1 cellular context compared by ENCODE assay signal in genomic region chr1:21312407-21312992, GRCh38.
TF ChIP-seq lines count a peak whose summit lies in the region.

No MANE protein-coding gene starts in this region.

TF ChIP-seq in HepG2, 621 proteins besides CTCF, POLR2A, EP300 and RAD21 (continued from another document):
- no peak for TF ChIP-seq ARID2 (CRISPR knock-in tag; IDR thresholded peaks at IDR 0.05; ENCODE audit: borderline replicate concordance)
- no peak for TF ChIP-seq SNRNP70 (IDR thresholded peaks at IDR 0.05; ENCODE audit: low read depth, low read length)
- TF ChIP-seq, protein P1, sequence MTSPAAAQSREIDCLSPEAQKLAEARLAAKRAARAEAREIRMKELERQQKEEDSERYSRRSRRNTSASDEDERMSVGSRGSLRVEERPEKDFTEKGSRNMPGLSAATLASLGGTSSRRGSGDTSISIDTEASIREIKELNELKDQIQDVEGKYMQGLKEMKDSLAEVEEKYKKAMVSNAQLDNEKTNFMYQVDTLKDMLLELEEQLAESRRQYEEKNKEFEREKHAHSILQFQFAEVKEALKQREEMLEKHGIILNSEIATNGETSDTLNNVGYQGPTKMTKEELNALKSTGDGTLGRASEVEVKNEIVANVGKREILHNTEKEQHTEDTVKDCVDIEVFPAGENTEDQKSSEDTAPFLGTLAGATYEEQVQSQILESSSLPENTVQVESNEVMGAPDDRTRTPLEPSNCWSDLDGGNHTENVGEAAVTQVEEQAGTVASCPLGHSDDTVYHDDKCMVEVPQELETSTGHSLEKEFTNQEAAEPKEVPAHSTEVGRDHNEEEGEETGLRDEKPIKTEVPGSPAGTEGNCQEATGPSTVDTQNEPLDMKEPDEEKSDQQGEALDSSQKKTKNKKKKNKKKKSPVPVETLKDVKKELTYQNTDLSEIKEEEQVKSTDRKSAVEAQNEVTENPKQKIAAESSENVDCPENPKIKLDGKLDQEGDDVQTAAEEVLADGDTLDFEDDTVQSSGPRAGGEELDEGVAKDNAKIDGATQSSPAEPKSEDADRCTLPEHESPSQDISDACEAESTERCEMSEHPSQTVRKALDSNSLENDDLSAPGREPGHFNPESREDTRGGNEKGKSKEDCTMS (CRISPR knock-in tag; conservative IDR thresholded peaks at IDR 0.05) = no peak
- no peak for TF ChIP-seq ZFAT (CRISPR knock-in tag; conservative IDR thresholded peaks at IDR 0.05)
- TF ChIP-seq, protein P2, sequence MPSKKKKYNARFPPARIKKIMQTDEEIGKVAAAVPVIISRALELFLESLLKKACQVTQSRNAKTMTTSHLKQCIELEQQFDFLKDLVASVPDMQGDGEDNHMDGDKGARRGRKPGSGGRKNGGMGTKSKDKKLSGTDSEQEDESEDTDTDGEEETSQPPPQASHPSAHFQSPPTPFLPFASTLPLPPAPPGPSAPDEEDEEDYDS (CRISPR knock-in tag; IDR thresholded peaks at IDR 0.05) = no peak
- TF ChIP-seq, protein P3, sequence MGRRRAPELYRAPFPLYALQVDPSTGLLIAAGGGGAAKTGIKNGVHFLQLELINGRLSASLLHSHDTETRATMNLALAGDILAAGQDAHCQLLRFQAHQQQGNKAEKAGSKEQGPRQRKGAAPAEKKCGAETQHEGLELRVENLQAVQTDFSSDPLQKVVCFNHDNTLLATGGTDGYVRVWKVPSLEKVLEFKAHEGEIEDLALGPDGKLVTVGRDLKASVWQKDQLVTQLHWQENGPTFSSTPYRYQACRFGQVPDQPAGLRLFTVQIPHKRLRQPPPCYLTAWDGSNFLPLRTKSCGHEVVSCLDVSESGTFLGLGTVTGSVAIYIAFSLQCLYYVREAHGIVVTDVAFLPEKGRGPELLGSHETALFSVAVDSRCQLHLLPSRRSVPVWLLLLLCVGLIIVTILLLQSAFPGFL (CRISPR knock-in tag; IDR thresholded peaks at IDR 0.05) = no peak
- peak; percentile 58 for TF ChIP-seq PAXIP1 (CRISPR knock-in tag; conservative IDR thresholded peaks at IDR 0.05)
- TF ChIP-seq ZNF83 (CRISPR knock-in tag; IDR thresholded peaks at IDR 0.05; ENCODE audit: borderline replicate concordance) = no peak
- TF ChIP-seq ZNF44 (CRISPR knock-in tag; IDR thresholded peaks at IDR 0.05) = no peak
- no peak for TF ChIP-seq TARDBP (CRISPR knock-in tag; IDR thresholded peaks at IDR 0.05)
- no peak for TF ChIP-seq PHF8 (CRISPR knock-in tag; IDR thresholded peaks at IDR 0.05)
- TF ChIP-seq ZBTB42 (CRISPR knock-in tag; IDR thresholded peaks at IDR 0.05) = no peak
- peak; percentile 100 for TF ChIP-seq MXD4 (CRISPR knock-in tag; IDR thresholded peaks at IDR 0.05)
- TF ChIP-seq CC2D1A (CRISPR knock-in tag; IDR thresholded peaks at IDR 0.05) = no peak
- TF ChIP-seq SALL1 (CRISPR knock-in tag; IDR thresholded peaks at IDR 0.05) = peak; percentile 72
- TF ChIP-seq, protein P4, sequence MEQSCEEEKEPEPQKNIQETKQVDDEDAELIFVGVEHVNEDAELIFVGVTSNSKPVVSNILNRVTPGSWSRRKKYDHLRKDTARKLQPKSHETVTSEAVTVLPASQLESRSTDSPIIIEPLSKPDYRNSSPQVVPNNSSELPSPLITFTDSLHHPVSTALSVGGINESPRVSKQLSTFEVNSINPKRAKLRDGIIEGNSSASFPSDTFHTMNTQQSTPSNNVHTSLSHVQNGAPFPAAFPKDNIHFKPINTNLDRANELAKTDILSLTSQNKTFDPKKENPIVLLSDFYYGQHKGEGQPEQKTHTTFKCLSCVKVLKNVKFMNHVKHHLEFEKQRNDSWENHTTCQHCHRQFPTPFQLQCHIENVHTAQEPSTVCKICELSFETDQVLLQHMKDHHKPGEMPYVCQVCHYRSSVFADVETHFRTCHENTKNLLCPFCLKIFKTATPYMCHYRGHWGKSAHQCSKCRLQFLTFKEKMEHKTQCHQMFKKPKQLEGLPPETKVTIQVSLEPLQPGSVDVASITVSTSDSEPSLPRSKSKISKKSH (CRISPR knock-in tag; IDR thresholded peaks at IDR 0.05; ENCODE audit: borderline replicate concordance) = no peak
- no peak for TF ChIP-seq MBNL3 (CRISPR knock-in tag; conservative IDR thresholded peaks at IDR 0.05)
- no peak for TF ChIP-seq ZNF652 (CRISPR knock-in tag; IDR thresholded peaks at IDR 0.05; ENCODE audit: borderline replicate concordance, low read depth)
- TF ChIP-seq, protein P5, sequence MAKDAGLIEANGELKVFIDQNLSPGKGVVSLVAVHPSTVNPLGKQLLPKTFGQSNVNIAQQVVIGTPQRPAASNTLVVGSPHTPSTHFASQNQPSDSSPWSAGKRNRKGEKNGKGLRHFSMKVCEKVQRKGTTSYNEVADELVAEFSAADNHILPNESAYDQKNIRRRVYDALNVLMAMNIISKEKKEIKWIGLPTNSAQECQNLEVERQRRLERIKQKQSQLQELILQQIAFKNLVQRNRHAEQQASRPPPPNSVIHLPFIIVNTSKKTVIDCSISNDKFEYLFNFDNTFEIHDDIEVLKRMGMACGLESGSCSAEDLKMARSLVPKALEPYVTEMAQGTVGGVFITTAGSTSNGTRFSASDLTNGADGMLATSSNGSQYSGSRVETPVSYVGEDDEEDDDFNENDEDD (CRISPR knock-in tag; IDR thresholded peaks at IDR 0.05; ENCODE audit: borderline replicate concordance) = no peak
- peak; percentile 73 for TF ChIP-seq MED1 (CRISPR knock-in tag; IDR thresholded peaks at IDR 0.05)
- TF ChIP-seq, protein P6, sequence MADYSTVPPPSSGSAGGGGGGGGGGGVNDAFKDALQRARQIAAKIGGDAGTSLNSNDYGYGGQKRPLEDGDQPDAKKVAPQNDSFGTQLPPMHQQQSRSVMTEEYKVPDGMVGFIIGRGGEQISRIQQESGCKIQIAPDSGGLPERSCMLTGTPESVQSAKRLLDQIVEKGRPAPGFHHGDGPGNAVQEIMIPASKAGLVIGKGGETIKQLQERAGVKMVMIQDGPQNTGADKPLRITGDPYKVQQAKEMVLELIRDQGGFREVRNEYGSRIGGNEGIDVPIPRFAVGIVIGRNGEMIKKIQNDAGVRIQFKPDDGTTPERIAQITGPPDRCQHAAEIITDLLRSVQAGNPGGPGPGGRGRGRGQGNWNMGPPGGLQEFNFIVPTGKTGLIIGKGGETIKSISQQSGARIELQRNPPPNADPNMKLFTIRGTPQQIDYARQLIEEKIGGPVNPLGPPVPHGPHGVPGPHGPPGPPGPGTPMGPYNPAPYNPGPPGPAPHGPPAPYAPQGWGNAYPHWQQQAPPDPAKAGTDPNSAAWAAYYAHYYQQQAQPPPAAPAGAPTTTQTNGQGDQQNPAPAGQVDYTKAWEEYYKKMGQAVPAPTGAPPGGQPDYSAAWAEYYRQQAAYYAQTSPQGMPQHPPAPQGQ (CRISPR knock-in tag; IDR thresholded peaks at IDR 0.05; ENCODE audit: borderline replicate concordance) = no peak
- TF ChIP-seq, protein P7, sequence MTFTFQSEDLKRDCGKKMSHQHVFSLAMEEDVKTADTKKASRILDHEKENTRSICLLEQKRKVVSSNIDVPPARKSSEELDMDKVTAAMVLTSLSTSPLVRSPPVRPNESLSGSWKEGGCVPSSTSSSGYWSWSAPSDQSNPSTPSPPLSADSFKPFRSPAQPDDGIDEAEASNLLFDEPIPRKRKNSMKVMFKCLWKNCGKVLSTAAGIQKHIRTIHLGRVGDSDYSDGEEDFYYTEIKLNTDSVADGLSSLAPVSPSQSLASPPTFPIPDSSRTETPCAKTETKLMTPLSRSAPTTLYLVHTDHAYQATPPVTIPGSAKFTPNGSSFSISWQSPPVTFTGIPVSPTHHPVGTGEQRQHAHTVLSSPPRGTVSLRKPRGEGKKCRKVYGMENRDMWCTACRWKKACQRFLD (CRISPR knock-in tag; IDR thresholded peaks at IDR 0.05; ENCODE audit: borderline replicate concordance) = no peak
- no peak for TF ChIP-seq SNAI1 (CRISPR knock-in tag; IDR thresholded peaks at IDR 0.05; ENCODE audit: borderline replicate concordance)
- TF ChIP-seq FIP1L1 (IDR thresholded peaks at IDR 0.05; ENCODE audit: borderline replicate concordance, insufficient read depth, low read depth, low read length) = no peak
- 0 out of 2 replicates have a peak, but pooled peaks have one; percentile 6 for TF ChIP-seq ZNF563 (CRISPR knock-in tag; IDR thresholded peaks at IDR 0.05)
- TF ChIP-seq NCOA5 (CRISPR knock-in tag; IDR thresholded peaks at IDR 0.05) = no peak
- no peak for TF ChIP-seq RORA (CRISPR knock-in tag; IDR thresholded peaks at IDR 0.05)
- TF ChIP-seq ZNF138 (CRISPR knock-in tag; IDR thresholded peaks at IDR 0.05; ENCODE audit: low read depth) = no peak
- TF ChIP-seq NR3C1 (CRISPR knock-in tag; IDR thresholded peaks at IDR 0.05) = no peak
- TF ChIP-seq SMC3 (IDR thresholded peaks at IDR 0.05; ENCODE audit: low read length) = no peak
- no peak for TF ChIP-seq ZNF24 (IDR thresholded peaks at IDR 0.05)
- no peak for TF ChIP-seq ZNF790 (CRISPR knock-in tag; IDR thresholded peaks at IDR 0.05; ENCODE audit: borderline replicate concordance)
- TF ChIP-seq ZNF121 (CRISPR knock-in tag; IDR thresholded peaks at IDR 0.05) = no peak
- TF ChIP-seq ZSCAN30 (CRISPR knock-in tag; IDR thresholded peaks at IDR 0.05) = 0 out of 2 replicates have a peak, but pooled peaks have one; percentile 35
- TF ChIP-seq RFX1 (IDR thresholded peaks at IDR 0.05) = no peak
- no peak for TF ChIP-seq SRF (IDR thresholded peaks at IDR 0.05; ENCODE audit: low read depth, low read length)
- no peak for TF ChIP-seq HNRNPUL1 (IDR thresholded peaks at IDR 0.05; ENCODE audit: low read depth, low read length)
- no peak for TF ChIP-seq HMGXB3 (CRISPR knock-in tag; IDR thresholded peaks at IDR 0.05; ENCODE audit: borderline replicate concordance)
